In the genomic region with DNA sequence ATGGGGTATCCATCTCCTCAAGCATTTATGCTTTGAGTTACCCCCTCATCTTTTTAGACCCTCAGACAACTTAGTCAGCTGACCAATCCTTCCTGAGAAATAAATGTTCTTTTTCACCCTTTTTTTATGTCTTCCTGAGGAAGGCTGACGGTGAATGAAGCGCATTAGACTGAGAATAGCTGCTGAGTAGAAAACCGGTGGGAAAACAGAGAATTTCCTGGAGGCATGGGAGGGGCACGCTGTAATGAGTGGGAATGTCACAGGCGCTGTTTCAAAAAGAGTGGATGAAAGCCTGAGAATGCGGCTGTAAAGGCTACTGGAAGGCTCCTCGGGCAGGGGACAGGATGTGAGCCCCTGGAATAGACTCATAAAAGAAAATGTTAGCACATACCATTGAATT, we compare ENCODE assay signal across 7 cellular contexts. TPM values are rescaled to one million over a fixed set of nuclear protein-coding genes. Genes with fewer than 3 reads are reported as not detected.
A peak's percentile ranks its signal among the peaks of the same experiment; 100 is the strongest.
DNase-seq lines count a peak whose midpoint lies in the region; ATAC-seq and TF ChIP-seq lines count a peak whose summit lies in the region.
"Not testable (repeated sequence)": the region's sequence is repeated elsewhere in the genome, so short reads cannot be mapped to it uniquely, and the experiment has no call there.

No MANE protein-coding gene starts in this region.

- H3K27ac ChIP-seq in SK-N-SH (ENCODE audit: low read depth in 2 of 2, low read length in 1 of 2) (peak overlapping the region in 1 of 2 experiments; percentile 61; a peak in 1 of 4 replicates), coronary artery (peak overlapping the region in 1 of 2 donors; percentile 66), spleen (peak overlapping the region; percentile 84 to 98 (median 93))

- H3K9me3 Mint-ChIP-seq in activated T-helper 17 cell treated with anti-CD3 and anti-CD28 coated beads, Interleukin-2, amount 50 U/mL, for 72 hours; natural killer cell: not testable (repeated sequence)

- TF ChIP-seq CTCF in GM12864 (IDR thresholded peaks at IDR 0.05; ENCODE audit: low read depth, low read length, missing control alignments); SK-N-SH (IDR thresholded peaks at IDR 0.05); coronary artery (IDR thresholded peaks at IDR 0.05); natural killer cell (IDR thresholded peaks at IDR 0.05); spleen (IDR thresholded peaks at IDR 0.05 in 8 of 11, conservative IDR thresholded peaks at IDR 0.05 in 3 of 11): not testable (repeated sequence)

- H3K4me1 ChIP-seq in SK-N-SH (ENCODE audit: control insufficient read depth in 1 of 2, insufficient read depth in 2 of 2, low read depth in 1 of 2, low read length in 1 of 2): not testable (repeated sequence)
- H3K4me1 ChIP-seq in spleen: peaks cover 10 to 49% (median 26%) of the 10 kb centered on the region in 6 donors

- H3K79me2 ChIP-seq in SK-N-SH (ENCODE audit: insufficient read depth): not testable (repeated sequence)

- H3K4me3 ChIP-seq in GM12864 (ENCODE audit: low read depth, low read length) (peak overlapping the region; percentile 67; the same call in 1 of the 2 replicates), coronary artery (peak overlapping the region; percentile 65), spleen (peak overlapping the region in 5 of 8 donors; percentile 45 to 71 (median 46))
- H3K4me3 ChIP-seq in SK-N-SH (ENCODE audit: low read depth in 2 of 2, low read length in 1 of 2): not testable (repeated sequence)

- WGBS in SK-N-SH (ENCODE audit: low lambda C conversion rate): 14% methylated on average over 5 of the region's 7 CpGs
- WGBS in spleen, 5 donors: 4 to 22% (median 17%) methylated on average over 2 to 5 of the region's 7 CpGs

- POLR2A ChIA-PET in SK-N-SH (lab: Yijun Ruan, JAX): not testable (repeated sequence)

- peaks cover 44% of the 10 kb centered on the region for H3K36me3 Mint-ChIP-seq in activated T-helper 17 cell treated with anti-CD3 and anti-CD28 coated beads, Interleukin-2, amount 50 U/mL, for 72 hours (ENCODE audit: low read depth)
- H3K36me3 Mint-ChIP-seq in natural killer cell: not testable (repeated sequence)

- H3F3A ChIP-seq in SK-N-SH (replicated peaks; ENCODE audit: insufficient read depth): peaks cover 15% of the 10 kb centered on the region

- H3K4me3 Mint-ChIP-seq in activated T-helper 17 cell treated with anti-CD3 and anti-CD28 coated beads, Interleukin-2, amount 50 U/mL, for 72 hours: peak overlapping the region; percentile 89
- peak overlapping the region; percentile 82 for H3K4me3 Mint-ChIP-seq in natural killer cell

- TF ChIP-seq EP300 in SK-N-SH (IDR thresholded peaks at IDR 0.05; ENCODE audit: borderline replicate concordance in 1 of 2, low read depth in 1 of 2, low read length in 1 of 2): not testable (repeated sequence)

- H3K9me2 ChIP-seq in SK-N-SH: not testable (repeated sequence)

- H3K36me3 ChIP-seq in SK-N-SH (replicated peaks in 1 of 2; ENCODE audit: control insufficient read depth in 1 of 2, insufficient read depth in 2 of 2, low read length in 1 of 2); spleen: not testable (repeated sequence)

- H3K9ac ChIP-seq in SK-N-SH: not testable (repeated sequence)

- not testable (repeated sequence) for H2AFZ ChIP-seq in SK-N-SH (ENCODE audit: low read depth)

- not testable (repeated sequence) for TF ChIP-seq POLR2A in spleen (IDR thresholded peaks at IDR 0.05)

- H3K27me3 Mint-ChIP-seq in activated T-helper 17 cell treated with anti-CD3 and anti-CD28 coated beads, Interleukin-2, amount 50 U/mL, for 72 hours; natural killer cell (ENCODE audit: low read depth in 2 of 2): not testable (repeated sequence)

- not testable (repeated sequence) for H4K20me1 ChIP-seq in SK-N-SH (ENCODE audit: insufficient read depth)

- CTCF ChIA-PET in SK-N-SH (lab: Yijun Ruan, JAX): interaction anchor here (1.2 kb wide), 1 partner anchor 22 kb away, joined by 3 read pairs; no protein-coding TSS in a partner anchor

- peak overlapping the region; percentile 75; the same call in 1 of the 2 replicates for H3K4me2 ChIP-seq in SK-N-SH

- ATAC-seq in activated T-helper 17 cell treated with anti-CD3 and anti-CD28 coated beads, Interleukin-2, amount 50 U/mL, for 72 hours (replicated peaks); natural killer cell: not testable (repeated sequence)
- peak; percentile 53 for ATAC-seq in left ventricle myocardium superior

- H3K9me3 ChIP-seq in SK-N-SH, spleen: not testable (repeated sequence)

- H3K27me3 ChIP-seq in SK-N-SH (ENCODE audit: insufficient read depth); spleen (replicated peaks in 1 of 7): not testable (repeated sequence)

- H3K4me1 Mint-ChIP-seq in activated T-helper 17 cell treated with anti-CD3 and anti-CD28 coated beads, Interleukin-2, amount 50 U/mL, for 72 hours: not testable (repeated sequence)
- H3K4me1 Mint-ChIP-seq in natural killer cell: peaks cover 14 to 17% of the 10 kb centered on the region in 2 donors

- peak overlapping the region; percentile 99 for H3K27ac Mint-ChIP-seq in activated T-helper 17 cell treated with anti-CD3 and anti-CD28 coated beads, Interleukin-2, amount 50 U/mL, for 72 hours
- H3K27ac Mint-ChIP-seq in natural killer cell: peak overlapping the region; percentile 86 to 90

- not testable (repeated sequence) for TF ChIP-seq RAD21 in SK-N-SH (IDR thresholded peaks at IDR 0.05; ENCODE audit: low read length)

- DNase-seq in GM12864 (ENCODE audit: low read depth); SK-N-SH; coronary artery (ENCODE audit: low spot score); left ventricle myocardium superior; natural killer cell; spleen: not testable (repeated sequence)

- intact Hi-C loops in left ventricle myocardium superior (cut with micrococcal nuclease); spleen (cut with DNase I; ENCODE audit: low total_unique reads): not testable (repeated sequence)
- intact Hi-C loops in natural killer cell (cut with micrococcal nuclease): loop anchor here (5.0 kb wide), 1 partner anchor 39 kb away; no protein-coding TSS in a partner anchor

RNA-seq across cellular contexts. Expression of a gene that starts 35.8 kb away (rescaled TPM):
- polyA plus RNA-seq in SK-N-SH (2012; rRNA removed) (26.6 and 35.7 TPM in 2 replicates), spleen (10 to 100 TPM; 10.7 to 16.5 (median 14.6) TPM)
- 21.0 and 23.1 TPM in 2 replicates for polyA plus RNA-seq in SK-N-SH (2012; cell fraction: cytosol; rRNA removed)
- 33.8 and 71.9 TPM in 2 replicates for polyA plus RNA-seq in SK-N-SH (2012; cell fraction: nucleus; rRNA removed)
- total RNA-seq in activated T-helper 17 cell treated with anti-CD3 and anti-CD28 coated beads, Interleukin-2, amount 50 U/mL, for 72 hours: 1,000 to 10,000 TPM in 1 of 2 donors, 100 to 1,000 TPM in 1; 296 to 1,246 TPM
- total RNA-seq in left ventricle myocardium superior (12.3 TPM), natural killer cell (100 to 1,000 TPM; 406 to 534 (median 427) TPM), spleen (100 to 1,000 TPM in 6 of 7 donors, 10 to 100 TPM in 1; 74.6 to 869 (median 213) TPM)
